ENCODE assay signal across 17 cellular contexts in the genomic region with DNA sequence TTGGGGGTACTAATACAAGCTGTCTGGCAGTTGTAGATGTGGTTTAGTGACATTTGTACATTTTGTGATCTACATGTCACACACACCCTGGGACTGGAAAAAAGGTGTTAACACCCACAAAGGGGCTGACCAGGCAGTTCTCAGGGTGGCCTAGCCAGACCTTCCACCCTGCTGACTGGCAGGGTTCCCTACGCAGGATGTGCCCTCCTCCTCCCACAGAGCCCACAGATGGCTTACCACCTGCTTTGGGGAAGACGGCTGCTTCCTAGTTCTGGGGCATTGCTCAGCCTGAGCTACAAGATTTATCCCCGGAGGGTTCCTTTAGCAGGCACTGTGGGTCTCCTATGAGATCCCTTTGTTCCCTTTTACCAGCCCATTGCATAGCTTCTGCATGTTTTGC. TPM values are rescaled to one million over a fixed set of nuclear protein-coding genes. Genes with fewer than 3 reads are reported as not detected.
"Had no signal": no experiment of that assay in that cellular context is flagged by ENCODE, and none has a peak within 500 bp of the region (broad histone marks: within the 10 kb centered on the region; RNA-seq: fewer than 3 reads in every experiment).

No MANE protein-coding gene starts in this region.

- H3K27me3 ChIP-seq: brain microvascular endothelial cell, dorsolateral prefrontal cortex, left lung, neural progenitor cell, pancreas, stomach had no signal

- FAIRE-seq: keratinocyte, pancreas, urothelium cell line had no signal

- H3K9me3 Mint-ChIP-seq: activated naive CD4-positive, alpha-beta T cell treated with anti-CD3 and anti-CD28 coated beads, Interleukin-2, amount 50 U/mL, for 24 hours; memory B cell; neural progenitor cell had no signal

- H3K9me3 ChIP-seq: heart left ventricle, left lung, pancreas, stomach, thoracic aorta had no signal

- H3K4me3 Mint-ChIP-seq: activated naive CD4-positive, alpha-beta T cell treated with anti-CD3 and anti-CD28 coated beads, Interleukin-2, amount 50 U/mL, for 24 hours; memory B cell; neural progenitor cell had no signal

- H3K4me1 ChIP-seq: heart left ventricle, left lung, neural progenitor cell, pancreas, stomach had no signal

- ATAC-seq: heart left ventricle, left lung, pancreas had no signal

- H3K4me3 ChIP-seq: dorsolateral prefrontal cortex, heart left ventricle, left lung, neural progenitor cell, pancreas, stomach, thoracic aorta had no signal

- H3K27ac ChIP-seq: brain microvascular endothelial cell, heart left ventricle, left lung, neural progenitor cell, pancreas, stomach, thoracic aorta, VCaP had no signal

- H2AFZ ChIP-seq: neural progenitor cell had no signal

- H3K27ac Mint-ChIP-seq: activated naive CD4-positive, alpha-beta T cell treated with anti-CD3 and anti-CD28 coated beads, Interleukin-2, amount 50 U/mL, for 24 hours; memory B cell; neural progenitor cell had no signal

- DNase-seq: activated CD4-positive, alpha-beta T cell treated with anti-CD3 and anti-CD28 coated beads for 48 hours; amygdala; brain microvascular endothelial cell; heart left ventricle; left lung; pancreas; stimulated activated CD4-positive, alpha-beta T cell treated with anti-CD3 and anti-CD28 coated beads, Interleukin-2, amount 100 ng/mL, for 48 hours; stomach; T1000 had no signal

- H3K4me1 Mint-ChIP-seq: activated naive CD4-positive, alpha-beta T cell treated with anti-CD3 and anti-CD28 coated beads, Interleukin-2, amount 50 U/mL, for 24 hours; memory B cell; neural progenitor cell had no signal

- H3K9ac ChIP-seq: neural progenitor cell had no signal

- H3K36me3 Mint-ChIP-seq: activated naive CD4-positive, alpha-beta T cell treated with anti-CD3 and anti-CD28 coated beads, Interleukin-2, amount 50 U/mL, for 24 hours; memory B cell; neural progenitor cell had no signal

- H3K36me3 ChIP-seq: brain microvascular endothelial cell, heart left ventricle, left lung, neural progenitor cell, pancreas, stomach, thoracic aorta had no signal

- H3K4me2 ChIP-seq: neural progenitor cell had no signal

RNA-seq across cellular contexts. Expression of a gene that starts 35.1 kb away (rescaled TPM):
- polyA plus RNA-seq: keratinocyte had no signal
